ENCODE assay signal across 3 cellular contexts in genomic region chr11:43516316-43516820, GRCh38.
A peak's percentile ranks its signal among the peaks of the same experiment; 100 is the strongest.
TF ChIP-seq lines count a peak whose summit lies in the region.

No MANE protein-coding gene starts in this region.

TF ChIP-seq in K562, 482 proteins besides CTCF, POLR2A, EP300 and RAD21:
- TF ChIP-seq RFX1 (IDR thresholded peaks at IDR 0.05) (peak; percentile 48; the same call in 1 of the 2 replicates), GATA2 (CRISPR knock-in tag; IDR thresholded peaks at IDR 0.05) (no peak)

TF ChIP-seq in SK-N-SH treated with all-trans-retinoic acid at 6 μM for 48 hours, 23 proteins besides CTCF, POLR2A, EP300 and RAD21:
- TF ChIP-seq ARNTL (CRISPR knock-in tag; IDR thresholded peaks at IDR 0.05; ENCODE audit: borderline replicate concordance, low read depth) (no peak), OSR1 (CRISPR knock-in tag; IDR thresholded peaks at IDR 0.05) (no peak), GLIS3 (CRISPR knock-in tag; IDR thresholded peaks at IDR 0.05) (no peak), ZFP30 (CRISPR knock-in tag; IDR thresholded peaks at IDR 0.05) (no peak), SNAI2 (CRISPR knock-in tag; IDR thresholded peaks at IDR 0.05) (no peak), CREB5 (CRISPR knock-in tag; IDR thresholded peaks at IDR 0.05; ENCODE audit: low read depth) (no peak), TOX (CRISPR knock-in tag; IDR thresholded peaks at IDR 0.05; ENCODE audit: borderline replicate concordance) (no peak), BACH2 (CRISPR knock-in tag; IDR thresholded peaks at IDR 0.05; ENCODE audit: borderline replicate concordance) (no peak), POU6F1 (CRISPR knock-in tag; IDR thresholded peaks at IDR 0.05; ENCODE audit: borderline replicate concordance, low read depth) (no peak), ZFP3 (CRISPR knock-in tag; IDR thresholded peaks at IDR 0.05) (no peak), ZNF8 (CRISPR knock-in tag; IDR thresholded peaks at IDR 0.05) (no peak), ESRRG (CRISPR knock-in tag; IDR thresholded peaks at IDR 0.05) (no peak), CSRNP3 (CRISPR knock-in tag; IDR thresholded peaks at IDR 0.05) (no peak), PPARA (CRISPR knock-in tag; IDR thresholded peaks at IDR 0.05; ENCODE audit: borderline replicate concordance) (no peak), TSHZ2 (CRISPR knock-in tag; IDR thresholded peaks at IDR 0.05) (no peak), ISL1 (CRISPR knock-in tag; IDR thresholded peaks at IDR 0.05) (no peak), TCF4 (CRISPR knock-in tag; IDR thresholded peaks at IDR 0.05; ENCODE audit: borderline replicate concordance) (no peak), RARB (CRISPR knock-in tag; IDR thresholded peaks at IDR 0.05) (no peak), ZNF565 (CRISPR knock-in tag; conservative IDR thresholded peaks at IDR 0.05; ENCODE audit: low read depth) (no peak)

TF ChIP-seq in HEK293T, 16 proteins besides CTCF, POLR2A, EP300 and RAD21:
- no peak for TF ChIP-seq ELF4 (IDR thresholded peaks at IDR 0.05)
- no peak for TF ChIP-seq SP1 (IDR thresholded peaks at IDR 0.05)
- no peak for TF ChIP-seq FOXK2 (IDR thresholded peaks at IDR 0.05)
- TF ChIP-seq PKNOX1 (IDR thresholded peaks at IDR 0.05): no peak
- no peak for TF ChIP-seq ARNT (IDR thresholded peaks at IDR 0.05)
- TF ChIP-seq FOXA1 (IDR thresholded peaks at IDR 0.05): no peak
- no peak for TF ChIP-seq TARDBP (IDR thresholded peaks at IDR 0.05)
- TF ChIP-seq L3MBTL2 (conservative IDR thresholded peaks at IDR 0.05): no peak
- no peak for TF ChIP-seq CTBP1 (IDR thresholded peaks at IDR 0.05; ENCODE audit: borderline replicate concordance)
- no peak for TF ChIP-seq NFRKB (IDR thresholded peaks at IDR 0.05)
- TF ChIP-seq ZNF384 (IDR thresholded peaks at IDR 0.05): no peak
- TF ChIP-seq BHLHE40 (IDR thresholded peaks at IDR 0.05; ENCODE audit: borderline replicate concordance): no peak
- no peak for TF ChIP-seq SUZ12 (IDR thresholded peaks at IDR 0.05)
- no peak for TF ChIP-seq LEF1 (IDR thresholded peaks at IDR 0.05; ENCODE audit: borderline replicate concordance)
